10 cellular contexts compared by ENCODE assay signal in genomic region chr19:50427318-50427925, GRCh38. TPM values are rescaled to one million over a fixed set of nuclear protein-coding genes. Genes with fewer than 3 reads are reported as not detected.
A peak's percentile ranks its signal among the peaks of the same experiment; 100 is the strongest.
DNase-seq lines count a peak whose midpoint lies in the region; ATAC-seq, FAIRE-seq and TF ChIP-seq lines count a peak whose summit lies in the region.
"Had no signal": no experiment of that assay in that cellular context is flagged by ENCODE, and none has a peak within 500 bp of the region (broad histone marks: within the 10 kb centered on the region; RNA-seq: fewer than 3 reads in every experiment).

No MANE protein-coding gene starts in this region.

- peaks cover 4% of the 10 kb centered on the region for H4K20me1 ChIP-seq in GM12878 (ENCODE audit: control insufficient read depth, insufficient read depth)

- H3K27ac ChIP-seq in HL-60 (replicated peaks) (peak overlapping the region; percentile 70), GM12878 (ENCODE audit: control insufficient read depth, insufficient read depth) (peak overlapping the region; percentile 24; the same call in 1 of the 2 replicates), left lung (peak overlapping the region; percentile 69 to 79), stomach (peak overlapping the region in 4 of 5 donors; percentile 28 to 60 (median 40))
- H3K27ac ChIP-seq: right atrium auricular region, SJSA1 had no signal

- in situ Hi-C loops in GM12878 (cut with MboI), result no loop called here

- no peak for TF ChIP-seq RAD21 in GM12878 (IDR thresholded peaks at IDR 0.05; ENCODE audit: insufficient read depth, low read depth, low read length)

- peaks cover 3% of the 10 kb centered on the region for H3K27me3 ChIP-seq in HL-60 (ENCODE audit: insufficient read depth, poor library complexity, severe bottlenecking)
- H3K27me3 ChIP-seq in GM12878 (replicated peaks in 1 of 2; ENCODE audit: control insufficient read depth in 2 of 2, insufficient read depth in 2 of 2, low read length in 1 of 2), result no peaks in the 10 kb centered on the region
- peaks cover 0 to 34% of the 10 kb centered on the region in 2 donors for H3K27me3 ChIP-seq in left lung
- H3K27me3 ChIP-seq in stomach, result peaks cover 0 to 59% (median 10%) of the 10 kb centered on the region in 3 donors

- CTCF ChIA-PET in GM12878 (lab: Yijun Ruan, JAX), result interaction anchor here (0.7 to 2.1 kb wide), 5 partner anchors 33 to 113 kb away, joined by 3 to 6 read pairs (median 3); no protein-coding TSS in a partner anchor

- H3K4me3 ChIP-seq in HL-60 (replicated peaks; ENCODE audit: insufficient read depth, low read length) (peak overlapping the region; percentile 37), GM12878 (no peak overlapping the region), left lung (peak overlapping the region; percentile 17 to 24), stomach (peak overlapping the region; percentile 10 to 37 (median 18))
- H3K4me3 ChIP-seq: SJSA1 had no signal

- H3K79me2 ChIP-seq in GM12878 (ENCODE audit: control insufficient read depth, insufficient read depth, low read length), result peaks cover 1% of the 10 kb centered on the region; the same call in 1 of the 2 replicates

- no peak overlapping the region for H3K9ac ChIP-seq in GM12878 (ENCODE audit: control insufficient read depth, insufficient read depth, low read length)

- peaks cover 9 to 10% of the 10 kb centered on the region in 2 experiments; a peak in 3 of 4 replicates for H3K36me3 ChIP-seq in GM12878 (ENCODE audit: control insufficient read depth in 2 of 2, insufficient read depth in 2 of 2, low read length in 1 of 2)
- no peaks in the 10 kb centered on the region for H3K36me3 ChIP-seq in left lung
- no peaks in the 10 kb centered on the region for H3K36me3 ChIP-seq in stomach
- H3K36me3 ChIP-seq: right atrium auricular region, SJSA1 had no signal

- H2AFZ ChIP-seq in GM12878 (ENCODE audit: control insufficient read depth, low read depth, low read length), result no peak overlapping the region; the same call in 1 of the 2 replicates

- intact Hi-C loops in GM12878 (cut with micrococcal nuclease; ENCODE audit: unreplicated experiment) (no loop called here), left lung (cut with DNase I) (no loop called here), stomach (cut with DNase I; ENCODE audit: low total_unique reads) (no loop called here)

- ATAC-seq in GM12878 (no peak), left lung (no peak), HG03432 (IDR thresholded peaks at IDR 0.05; ENCODE audit: unreplicated experiment) (no peak), GM19395 (IDR thresholded peaks at IDR 0.05; ENCODE audit: unreplicated experiment) (no peak)

- TF ChIP-seq CTCF in HL-60 (IDR thresholded peaks at IDR 0.05; ENCODE audit: insufficient read depth, low read length) (no peak), GM12878 (IDR thresholded peaks at IDR 0.05 in 2 of 3, conservative IDR thresholded peaks at IDR 0.05 in 1 of 3; ENCODE audit: control insufficient read depth in 2 of 3, extremely low read depth in 1 of 3, insufficient read depth in 1 of 3, low read depth in 3 of 3, low read length in 3 of 3) (no peak), left lung (IDR thresholded peaks at IDR 0.05) (no peak), stomach (IDR thresholded peaks at IDR 0.05) (no peak)

- TF ChIP-seq EP300 in GM12878 (IDR thresholded peaks at IDR 0.05; ENCODE audit: borderline replicate concordance in 1 of 2, control insufficient read depth in 1 of 2, low read depth in 2 of 2, low read length in 2 of 2) (no peak), stomach (IDR thresholded peaks at IDR 0.05) (no peak)

- peak overlapping the region; percentile 7; the same call in 1 of the 2 replicates for H3K4me2 ChIP-seq in GM12878 (ENCODE audit: control insufficient read depth, insufficient read depth)

- RAD21 ChIA-PET in GM12878 (lab: Charles Lee; ENCODE audit: unreplicated experiment), result interaction anchor here (0.9 to 1.1 kb wide), 2 partner anchors 10 to 81 kb away, joined by 3 read pairs; no protein-coding TSS in a partner anchor

- POLR2A ChIA-PET in GM12878 (lab: Charles Lee), result interaction anchor here (4.2 kb wide), 1 partner anchor 10 kb away, joined by 26 read pairs; the partner anchor contains the start of gene SPIB

- H3K4me1 ChIP-seq in GM12878 (ENCODE audit: control insufficient read depth, insufficient read depth, low read length) (peaks cover 48% of the 10 kb centered on the region), left lung (peaks cover 3 to 15% of the 10 kb centered on the region in 2 donors), stomach (peaks cover 7 to 27% (median 19%) of the 10 kb centered on the region in 4 donors)

- BruUV-seq in GM12878 (replicated peaks; lab: Mats Ljungman, UMichigan), result no TSS peak

- TF ChIP-seq POLR2A in GM12878 (IDR thresholded peaks at IDR 0.05; ENCODE audit: low read depth, low read length) (no peak), stomach (IDR thresholded peaks at IDR 0.05) (no peak)

- SMC1A ChIA-PET in GM12878 (lab: Charles Lee; ENCODE audit: uncharacterized antibody, unreplicated experiment), result no interaction called here

- no peak for FAIRE-seq in GM12878 (lab: Jason Lieb, UNC)

- WGBS in GM12878 (ENCODE audit: insufficient coverage, insufficient replicate concordance, low lambda C conversion rate, missing lambda C conversion rate), result 89% methylated on average over 26 of the region's 26 CpGs
- 78 to 84% (median 82%) methylated on average over 26 of the region's 26 CpGs for WGBS in stomach, 5 donors

- no peaks in the 10 kb centered on the region for H3K9me3 ChIP-seq in GM12878 (replicated peaks; ENCODE audit: control insufficient read depth, insufficient read depth, low read length)
- no peaks in the 10 kb centered on the region for H3K9me3 ChIP-seq in left lung
- no peaks in the 10 kb centered on the region for H3K9me3 ChIP-seq in stomach
- H3K9me3 ChIP-seq: right atrium auricular region, SJSA1 had no signal

- no peak for DNase-seq in HL-60 (ENCODE audit: low read depth in 1 of 2, low spot score in 1 of 2)
- DNase-seq in GM12878 (ENCODE audit: low read depth, low spot score), result no peak
- no peak for DNase-seq in left lung
- DNase-seq in stomach, result no peak
- no peak for DNase-seq in NCI-H526 treated with DMSO at 0.1 percent for 48 hours (lab: John Stamatoyannopoulos, UW)

RNA-seq across cellular contexts. Expression of gene MYBPC2, which starts 5.3 kb away (rescaled TPM):
- 0.42 and 0.54 TPM in 2 replicates for total RNA-seq in GM12878 (2013; cell fraction: nucleolus; rRNA removed)
- total RNA-seq in GM12878 (2014; rRNA removed) (0.49 and 0.51 TPM in 2 replicates), GM12878 (2014; rRNA removed; fragmentation: Illumina TruSeq; extraction: Trizol) (0.37 and 0.67 TPM in 2 replicates), GM12878 (2021) (0.90 and 1.4 TPM in 2 replicates), left lung (under 1 TPM in 1 of 2 donors, not detected in 1; 0.16 TPM), stomach (not detected)
- polyA plus RNA-seq in GM12878 (2011; ENCODE audit: low read depth), result 0.70 TPM
- polyA plus RNA-seq in GM12878 (2011; rRNA removed) (0.06 and 0.15 TPM in 2 replicates), GM12878 (2014; fragmentation: Illumina TruSeq; extraction: Trizol) (0.56 and 0.73 TPM in 2 replicates), GM12878 (2014; fragmentation: Nextera tagmentation; extraction: Ambion mirVana) (under 1 TPM; 0.09 to 0.10 TPM), GM12878 (2014; rRNA removed) (0.65 and 0.72 TPM in 2 replicates), GM12878 (2016; fragmentation: Nextera tagmentation; extraction: Ambion mirVana) (1 to 10 TPM; 1.9 to 2.6 TPM), stomach (under 1 TPM in 2 of 3 donors, not detected in 1; 0.10 to 0.31 TPM)
- 0.21 and 0.33 TPM in 2 replicates for polyA plus RNA-seq in GM12878 (2011; cell fraction: cytosol; rRNA removed)
- 0.56 and 0.58 TPM in 2 replicates for polyA plus RNA-seq in GM12878 (2011; cell fraction: nucleus; rRNA removed)
- polyA plus RNA-seq in GM12878 (2012), result 1.8 and 2.0 TPM in 2 replicates
- 0.10 and 0.15 TPM in 2 replicates for polyA minus RNA-seq in GM12878 (2011; rRNA and poly(A)+ RNA removed)
- polyA minus RNA-seq in GM12878 (2011; cell fraction: cytosol; rRNA and poly(A)+ RNA removed), result not detected in 2 replicates
- polyA minus RNA-seq in GM12878 (2011; cell fraction: nucleus; rRNA and poly(A)+ RNA removed), result 0.12 TPM in 1 of 2 replicates, not detected in the other
- total RNA-seq: left lobe of liver, right atrium auricular region, SJSA1 had no signal

RNA-seq across cellular contexts. Expression of gene SPIB, which starts 8.7 kb away (rescaled TPM):
- 116 and 119 TPM in 2 replicates for total RNA-seq in GM12878 (2013; cell fraction: nucleolus; rRNA removed)
- total RNA-seq in GM12878 (2014; rRNA removed) (106 and 123 TPM in 2 replicates), GM12878 (2014; rRNA removed; fragmentation: Illumina TruSeq; extraction: Trizol) (28.3 and 30.4 TPM in 2 replicates), GM12878 (2021) (85.0 and 90.7 TPM in 2 replicates), left lung (under 1 TPM; 0.32 to 0.34 TPM), stomach (10 to 100 TPM in 1 of 5 donors, under 1 TPM in 2, not detected in 2; 0.55 to 53.3 (median 0.58) TPM)
- 21.0 TPM for polyA plus RNA-seq in GM12878 (2011; ENCODE audit: low read depth)
- polyA plus RNA-seq in GM12878 (2011; rRNA removed) (22.6 and 58.4 TPM in 2 replicates), GM12878 (2014; fragmentation: Illumina TruSeq; extraction: Trizol) (22.0 and 34.8 TPM in 2 replicates), GM12878 (2014; fragmentation: Nextera tagmentation; extraction: Ambion mirVana) (10 to 100 TPM in 1 of 2 experiments, 1 to 10 TPM in 1; 3.5 to 14.0 TPM), GM12878 (2014; rRNA removed) (89.3 and 90.4 TPM in 2 replicates), GM12878 (2016; fragmentation: Nextera tagmentation; extraction: Ambion mirVana) (10 to 100 TPM; 53.6 to 60.2 TPM), stomach (1 to 10 TPM in 1 of 3 donors, under 1 TPM in 2; 0.19 to 1.9 (median 0.31) TPM)
- polyA plus RNA-seq in GM12878 (2011; cell fraction: cytosol; rRNA removed), result 61.5 and 78.6 TPM in 2 replicates
- 96.6 and 113 TPM in 2 replicates for polyA plus RNA-seq in GM12878 (2011; cell fraction: nucleus; rRNA removed)
- polyA plus RNA-seq in GM12878 (2012), result 79.6 and 82.0 TPM in 2 replicates
- polyA minus RNA-seq in GM12878 (2011; rRNA and poly(A)+ RNA removed), result 18.7 and 54.2 TPM in 2 replicates
- 27.6 and 31.1 TPM in 2 replicates for polyA minus RNA-seq in GM12878 (2011; cell fraction: cytosol; rRNA and poly(A)+ RNA removed)
- polyA minus RNA-seq in GM12878 (2011; cell fraction: nucleus; rRNA and poly(A)+ RNA removed), result 22.6 and 47.1 TPM in 2 replicates
- total RNA-seq: left lobe of liver, right atrium auricular region, SJSA1 had no signal

RNA-seq across cellular contexts. Expression of gene POLD1, which starts 43.3 kb away (rescaled TPM):
- total RNA-seq in GM12878 (2013; cell fraction: nucleolus; rRNA removed), result 45.1 and 55.2 TPM in 2 replicates
- total RNA-seq in GM12878 (2014; rRNA removed) (121 and 141 TPM in 2 replicates), GM12878 (2014; rRNA removed; fragmentation: Illumina TruSeq; extraction: Trizol) (28.6 and 31.8 TPM in 2 replicates), GM12878 (2021) (146 and 165 TPM in 2 replicates), left lung (10 to 100 TPM; 38.3 to 58.3 TPM), stomach (10 to 100 TPM; 11.4 to 98.0 (median 17.9) TPM)
- polyA plus RNA-seq in GM12878 (2011; ENCODE audit: low read depth), result 15.5 TPM
- polyA plus RNA-seq in GM12878 (2011; rRNA removed) (10.4 and 25.7 TPM in 2 replicates), GM12878 (2014; fragmentation: Illumina TruSeq; extraction: Trizol) (1.9 and 18.1 TPM in 2 replicates), GM12878 (2014; fragmentation: Nextera tagmentation; extraction: Ambion mirVana) (1 to 10 TPM in 1 of 2 experiments, under 1 TPM in 1; 0.76 to 6.5 TPM), GM12878 (2014; rRNA removed) (95.1 and 110 TPM in 2 replicates), GM12878 (2016; fragmentation: Nextera tagmentation; extraction: Ambion mirVana) (100 to 1,000 TPM; 111 to 118 TPM), stomach (10 to 100 TPM; 29.3 to 45.3 (median 35.2) TPM)
- polyA plus RNA-seq in GM12878 (2011; cell fraction: cytosol; rRNA removed), result 47.4 and 83.0 TPM in 2 replicates
- 231 and 322 TPM in 2 replicates for polyA plus RNA-seq in GM12878 (2011; cell fraction: nucleus; rRNA removed)
- 51.0 and 61.8 TPM in 2 replicates for polyA plus RNA-seq in GM12878 (2012)
- 34.5 and 105 TPM in 2 replicates for polyA minus RNA-seq in GM12878 (2011; rRNA and poly(A)+ RNA removed)
- polyA minus RNA-seq in GM12878 (2011; cell fraction: cytosol; rRNA and poly(A)+ RNA removed), result 65.4 and 72.3 TPM in 2 replicates
- polyA minus RNA-seq in GM12878 (2011; cell fraction: nucleus; rRNA and poly(A)+ RNA removed), result 50.1 and 97.2 TPM in 2 replicates

RNA-seq across cellular contexts. Expression of gene EMC10, which starts 48.9 kb away (rescaled TPM):
- 42.5 and 52.8 TPM in 2 replicates for total RNA-seq in GM12878 (2013; cell fraction: nucleolus; rRNA removed)
- 62.4 and 66.3 TPM in 2 replicates for total RNA-seq in GM12878 (2014; rRNA removed)
- 24.2 and 26.3 TPM in 2 replicates for total RNA-seq in GM12878 (2014; rRNA removed; fragmentation: Illumina TruSeq; extraction: Trizol)
- 76.2 and 77.3 TPM in 2 replicates for total RNA-seq in GM12878 (2021)
- 14.2 TPM for polyA plus RNA-seq in GM12878 (2011; ENCODE audit: low read depth)
- 13.8 and 22.4 TPM in 2 replicates for polyA plus RNA-seq in GM12878 (2011; rRNA removed)
- 35.6 and 58.6 TPM in 2 replicates for polyA plus RNA-seq in GM12878 (2011; cell fraction: cytosol; rRNA removed)
- polyA plus RNA-seq in GM12878 (2011; cell fraction: nucleus; rRNA removed), result 37.5 and 53.5 TPM in 2 replicates
- polyA plus RNA-seq in GM12878 (2012), result 37.3 and 50.5 TPM in 2 replicates
- 3.5 and 18.2 TPM in 2 replicates for polyA plus RNA-seq in GM12878 (2014; fragmentation: Illumina TruSeq; extraction: Trizol)
- polyA plus RNA-seq in GM12878 (2014; fragmentation: Nextera tagmentation; extraction: Ambion mirVana), result 1 to 10 TPM; 2.5 to 5.5 TPM
- polyA plus RNA-seq in GM12878 (2014; rRNA removed), result 61.0 and 69.1 TPM in 2 replicates
- polyA plus RNA-seq in GM12878 (2016; fragmentation: Nextera tagmentation; extraction: Ambion mirVana), result 1 to 10 TPM; 6.8 to 8.9 TPM
- polyA minus RNA-seq in GM12878 (2011; rRNA and poly(A)+ RNA removed), result 7.5 and 15.2 TPM in 2 replicates
- polyA minus RNA-seq in GM12878 (2011; cell fraction: cytosol; rRNA and poly(A)+ RNA removed), result 14.3 and 14.5 TPM in 2 replicates
- 6.5 and 20.3 TPM in 2 replicates for polyA minus RNA-seq in GM12878 (2011; cell fraction: nucleus; rRNA and poly(A)+ RNA removed)
- total RNA-seq in left lung, result 100 to 1,000 TPM; 126 to 157 TPM
- total RNA-seq in stomach, result 100 to 1,000 TPM in 1 of 5 donors, 10 to 100 TPM in 4; 30.8 to 284 (median 61.5) TPM
- 10 to 100 TPM; 33.5 to 63.2 (median 53.7) TPM for polyA plus RNA-seq in stomach

RNA-seq across cellular contexts. Expression of gene GARIN5A, which starts 49.2 kb away (rescaled TPM):
- total RNA-seq in GM12878 (2013; cell fraction: nucleolus; rRNA removed), result not detected in 2 replicates
- total RNA-seq in GM12878 (2014; rRNA removed) (0.22 TPM in 1 of 2 replicates, not detected in the other), GM12878 (2014; rRNA removed; fragmentation: Illumina TruSeq; extraction: Trizol) (not detected in 2 replicates), GM12878 (2021) (0.37 TPM in 1 of 2 replicates, not detected in the other), left lung (1 to 10 TPM; 2.6 to 4.3 TPM), stomach (under 1 TPM in 3 of 5 donors, not detected in 2; 0.55 to 0.87 (median 0.58) TPM)
- polyA plus RNA-seq in GM12878 (2011; ENCODE audit: low read depth), result not detected
- polyA plus RNA-seq in GM12878 (2011; rRNA removed) (0.22 TPM in 1 of 2 replicates, not detected in the other), GM12878 (2014; fragmentation: Illumina TruSeq; extraction: Trizol) (not detected in 2 replicates), GM12878 (2014; fragmentation: Nextera tagmentation; extraction: Ambion mirVana) (under 1 TPM in 1 of 2 experiments, not detected in 1; 0.18 TPM), GM12878 (2014; rRNA removed) (0.53 TPM in 1 of 2 replicates, not detected in the other), GM12878 (2016; fragmentation: Nextera tagmentation; extraction: Ambion mirVana) (1 to 10 TPM in 1 of 2 experiments, under 1 TPM in 1; 0.25 to 1.2 TPM), stomach (1 to 10 TPM; 1.9 to 3.1 (median 2.1) TPM)
- polyA plus RNA-seq in GM12878 (2011; cell fraction: cytosol; rRNA removed), result 0.23 and 0.36 TPM in 2 replicates
- 0.19 and 0.42 TPM in 2 replicates for polyA plus RNA-seq in GM12878 (2011; cell fraction: nucleus; rRNA removed)
- polyA plus RNA-seq in GM12878 (2012), result 0.27 and 0.57 TPM in 2 replicates
- polyA minus RNA-seq in GM12878 (2011; rRNA and poly(A)+ RNA removed), result not detected in 2 replicates
- polyA minus RNA-seq in GM12878 (2011; cell fraction: cytosol; rRNA and poly(A)+ RNA removed), result not detected in 2 replicates
- 0.24 TPM in 1 of 2 replicates, not detected in the other for polyA minus RNA-seq in GM12878 (2011; cell fraction: nucleus; rRNA and poly(A)+ RNA removed)
- total RNA-seq: SJSA1 had no signal

Comparison
In these comparisons a context has a peak if more than half of its experiments do, and no peak if none do; other contexts are left out.
1. H3K27ac ChIP-seq: peak in every context shown above with its lines; median percentile 74 in left lung; 70 in HL-60; 40 in stomach; 24 in GM12878.